20 cellular contexts compared by ENCODE assay signal in genomic region chr2:148122788-148123187, GRCh38.
DNase-seq lines count a peak whose midpoint lies in the region; ATAC-seq and TF ChIP-seq lines count a peak whose summit lies in the region.
"Had no signal": no experiment of that assay in that cellular context is flagged by ENCODE, and none has a peak within 500 bp of the region (broad histone marks: within the 10 kb centered on the region; RNA-seq: fewer than 3 reads in every experiment).

No MANE protein-coding gene starts in this region.

- H2AFZ ChIP-seq in hepatocyte: no peak overlapping the region

- H3K4me1 Mint-ChIP-seq in MCF 10A (ENCODE audit: insufficient read depth, unreplicated experiment): peaks cover 6% of the 10 kb centered on the region
- no peaks in the 10 kb centered on the region for H3K4me1 Mint-ChIP-seq in activated T-helper 17 cell treated with anti-CD3 and anti-CD28 coated beads, Interleukin-2, amount 50 U/mL, for 72 hours
- H3K4me1 Mint-ChIP-seq: activated CD4-positive, alpha-beta T cell treated with anti-CD3 and anti-CD28 coated beads, Interleukin-2, amount 10 ng/mL, durations not matched to agents 7 days and 5 days; neural crest cell had no signal

- no peak overlapping the region for H3K4me2 ChIP-seq in hepatocyte

- H3K27ac ChIP-seq in breast epithelium: no peak overlapping the region
- H3K27ac ChIP-seq in hepatocyte: no peak overlapping the region
- H3K27ac ChIP-seq in testis: no peak overlapping the region
- H3K27ac ChIP-seq in effector memory CD4-positive, alpha-beta T cell (ENCODE audit: insufficient read depth, low read length, poor library complexity, severe bottlenecking): no peak overlapping the region
- H3K27ac ChIP-seq: coronary artery, lower lobe of right lung had no signal

- H3K9me2 ChIP-seq in hepatocyte (replicated peaks; ENCODE audit: insufficient read depth): no peaks in the 10 kb centered on the region

- no peak overlapping the region for H3K4me3 ChIP-seq in breast epithelium
- no peak overlapping the region for H3K4me3 ChIP-seq in hepatocyte
- H3K4me3 ChIP-seq in testis: no peak overlapping the region
- no peak overlapping the region for H3K4me3 ChIP-seq in effector memory CD4-positive, alpha-beta T cell (ENCODE audit: insufficient read depth, low read depth, low read length, poor library complexity, severe bottlenecking)
- H3K4me3 ChIP-seq: coronary artery, lower lobe of right lung had no signal

- H3K27ac Mint-ChIP-seq in MCF 10A (ENCODE audit: low read depth, unreplicated experiment): no peak overlapping the region
- H3K27ac Mint-ChIP-seq in activated T-helper 17 cell treated with anti-CD3 and anti-CD28 coated beads, Interleukin-2, amount 50 U/mL, for 72 hours: no peak overlapping the region
- H3K27ac Mint-ChIP-seq: activated CD4-positive, alpha-beta T cell treated with anti-CD3 and anti-CD28 coated beads, Interleukin-2, amount 10 ng/mL, durations not matched to agents 7 days and 5 days had no signal

- H3K4me1 ChIP-seq in breast epithelium (no peaks in the 10 kb centered on the region), hepatocyte (ENCODE audit: insufficient read depth) (no peaks in the 10 kb centered on the region), testis (no peaks in the 10 kb centered on the region)
- H3K4me1 ChIP-seq in effector memory CD4-positive, alpha-beta T cell (ENCODE audit: control insufficient read depth, insufficient read depth, low read length, poor library complexity, severe bottlenecking): no peaks in the 10 kb centered on the region
- H3K4me1 ChIP-seq: lower lobe of right lung had no signal

- no peaks in the 10 kb centered on the region for H3K79me2 ChIP-seq in hepatocyte

- TF ChIP-seq CTCF in MCF 10A (IDR thresholded peaks at IDR 0.05; ENCODE audit: unreplicated experiment): no peak
- no peak for TF ChIP-seq CTCF in breast epithelium (IDR thresholded peaks at IDR 0.05)
- no peak for TF ChIP-seq CTCF in hepatocyte (IDR thresholded peaks at IDR 0.05; ENCODE audit: poor library complexity)
- TF ChIP-seq CTCF in testis (IDR thresholded peaks at IDR 0.05): no peak

- CTCF ChIA-PET in MCF 10A (lab: Yijun Ruan, JAX): no interaction called here

- POLR2A ChIA-PET in MCF 10A (lab: Yijun Ruan, JAX): interaction anchor here (1.1 kb wide), 1 partner anchor 102 kb away, joined by 5 read pairs; the partner anchor contains the start of genes MBD5 and ORC4

- H3K9me3 ChIP-seq in breast epithelium (no peaks in the 10 kb centered on the region), hepatocyte (ENCODE audit: low read depth) (no peaks in the 10 kb centered on the region), testis (no peaks in the 10 kb centered on the region)
- H3K9me3 ChIP-seq in effector memory CD4-positive, alpha-beta T cell (ENCODE audit: control insufficient read depth, low read length): no peaks in the 10 kb centered on the region
- H3K9me3 ChIP-seq: lower lobe of right lung had no signal

- intact Hi-C loops in MCF 10A (cut with micrococcal nuclease) (no loop called here), breast epithelium (cut with DNase I; ENCODE audit: low total_unique reads) (no loop called here), testis (cut with DNase I; ENCODE audit: low total_unique reads) (no loop called here)

- DNase-seq in MCF 10A (ENCODE audit: unreplicated experiment) (peak; percentile 39), breast epithelium (ENCODE audit: low spot score in 2 of 2) (no peak), glomerular visceral epithelial cell (ENCODE audit: extremely low spot score) (peak; percentile 13), stromal cell of bone marrow (ENCODE audit: low read depth) (peak; percentile 43), hepatocyte (ENCODE audit: low spot score) (no peak), testis (no peak)
- no peak for DNase-seq in effector memory CD4-positive, alpha-beta T cell
- DNase-seq: activated CD4-positive, alpha-beta T cell treated with anti-CD3 and anti-CD28 coated beads, Interleukin-2, amount 10 ng/mL, durations not matched to agents 7 days and 5 days; activated T-cell treated with anti-CD3 and anti-CD28 coated beads, Interleukin-2, amount 50 U/mL, for 48 hours; amniotic stem cell; lower lobe of right lung; NCI-H1048; right cardiac atrium; Right ventricle myocardium superior; stimulated activated CD4-positive, alpha-beta T cell treated with anti-CD3 and anti-CD28 coated beads, Interleukin-4, amount 100 ng/mL, for 1 hour; trophoblast cell had no signal

- no peaks in the 10 kb centered on the region for H3K36me3 ChIP-seq in breast epithelium
- no peaks in the 10 kb centered on the region for H3K36me3 ChIP-seq in hepatocyte (replicated peaks; ENCODE audit: insufficient read depth, low read depth)
- no peaks in the 10 kb centered on the region for H3K36me3 ChIP-seq in testis (ENCODE audit: low read depth, missing control alignments)
- no peaks in the 10 kb centered on the region for H3K36me3 ChIP-seq in effector memory CD4-positive, alpha-beta T cell (ENCODE audit: control insufficient read depth, insufficient read depth, low read length)
- H3K36me3 ChIP-seq: lower lobe of right lung had no signal

- H4K20me1 ChIP-seq in hepatocyte (ENCODE audit: insufficient read depth, poor library complexity, severe bottlenecking): no peaks in the 10 kb centered on the region

- TF ChIP-seq POLR2A in breast epithelium (IDR thresholded peaks at IDR 0.05): no peak
- TF ChIP-seq POLR2A in testis (IDR thresholded peaks at IDR 0.05): no peak

- H3K9me3 Mint-ChIP-seq in MCF 10A (ENCODE audit: unreplicated experiment): no peaks in the 10 kb centered on the region
- peaks cover 11% of the 10 kb centered on the region for H3K9me3 Mint-ChIP-seq in activated T-helper 17 cell treated with anti-CD3 and anti-CD28 coated beads, Interleukin-2, amount 50 U/mL, for 72 hours
- H3K9me3 Mint-ChIP-seq: activated CD4-positive, alpha-beta T cell treated with anti-CD3 and anti-CD28 coated beads, Interleukin-2, amount 10 ng/mL, durations not matched to agents 7 days and 5 days had no signal

- H3K4me3 Mint-ChIP-seq in MCF 10A (ENCODE audit: unreplicated experiment): no peak overlapping the region
- no peak overlapping the region for H3K4me3 Mint-ChIP-seq in activated T-helper 17 cell treated with anti-CD3 and anti-CD28 coated beads, Interleukin-2, amount 50 U/mL, for 72 hours
- H3K4me3 Mint-ChIP-seq: activated CD4-positive, alpha-beta T cell treated with anti-CD3 and anti-CD28 coated beads, Interleukin-2, amount 10 ng/mL, durations not matched to agents 7 days and 5 days; neural crest cell had no signal

- BruUV-seq in MCF 10A (replicated peaks; lab: Mats Ljungman, UMichigan): no TSS peak

- ATAC-seq in activated T-helper 17 cell treated with anti-CD3 and anti-CD28 coated beads, Interleukin-2, amount 50 U/mL, for 72 hours (replicated peaks): peak; percentile 88
- ATAC-seq: HepG2, lower lobe of right lung, right cardiac atrium had no signal

- H3K27me3 Mint-ChIP-seq in MCF 10A (ENCODE audit: insufficient read depth, unreplicated experiment): no peaks in the 10 kb centered on the region
- no peaks in the 10 kb centered on the region for H3K27me3 Mint-ChIP-seq in activated T-helper 17 cell treated with anti-CD3 and anti-CD28 coated beads, Interleukin-2, amount 50 U/mL, for 72 hours
- H3K27me3 Mint-ChIP-seq: activated CD4-positive, alpha-beta T cell treated with anti-CD3 and anti-CD28 coated beads, Interleukin-2, amount 10 ng/mL, durations not matched to agents 7 days and 5 days had no signal

- peaks cover 4% of the 10 kb centered on the region for H3K36me3 Mint-ChIP-seq in MCF 10A (ENCODE audit: insufficient read depth, unreplicated experiment)
- peaks cover 6% of the 10 kb centered on the region for H3K36me3 Mint-ChIP-seq in activated T-helper 17 cell treated with anti-CD3 and anti-CD28 coated beads, Interleukin-2, amount 50 U/mL, for 72 hours (ENCODE audit: low read depth)

- no peaks in the 10 kb centered on the region for H3K27me3 ChIP-seq in breast epithelium
- no peaks in the 10 kb centered on the region for H3K27me3 ChIP-seq in hepatocyte
- H3K27me3 ChIP-seq in testis: no peaks in the 10 kb centered on the region
- H3K27me3 ChIP-seq in effector memory CD4-positive, alpha-beta T cell (replicated peaks; ENCODE audit: control insufficient read depth, insufficient read depth, low read length, poor library complexity, severe bottlenecking): no peaks in the 10 kb centered on the region

Comparison
In these comparisons a context has a peak if more than half of its experiments do, and no peak if none do; other contexts are left out.
1. DNase-seq: peak in MCF 10A (single experiment), glomerular visceral epithelial cell (single experiment) and stromal cell of bone marrow (single experiment); none in breast epithelium (0 of 2), hepatocyte (single experiment), testis (single experiment) and effector memory CD4-positive, alpha-beta T cell (0 of 3).